17 cellular contexts compared by ENCODE assay signal in genomic region chr7:1100386-1100785, GRCh38. TPM values are rescaled to one million over a fixed set of nuclear protein-coding genes. Genes with fewer than 3 reads are reported as not detected.
"Had no signal": no experiment of that assay in that cellular context is flagged by ENCODE, and none has a peak within 500 bp of the region (broad histone marks: within the 10 kb centered on the region; RNA-seq: fewer than 3 reads in every experiment).

No MANE protein-coding gene starts in this region.

- ATAC-seq: activated CD8-positive, alpha-beta memory T cell treated with anti-CD3 and anti-CD28 coated beads, Interleukin-2, amount 10 ng/mL, durations not matched to agents 7 days and 5 days; activated T-cell treated with anti-CD3 and anti-CD28 coated beads, Interleukin-2, amount 50 U/mL, for 4 hours; sciatic nerve had no signal

- H3K4me3 ChIP-seq: testis had no signal

- H3K27ac Mint-ChIP-seq: activated CD8-positive, alpha-beta memory T cell treated with anti-CD3 and anti-CD28 coated beads, Interleukin-2, amount 10 ng/mL, durations not matched to agents 7 days and 5 days; activated naive CD8-positive, alpha-beta T cell treated with anti-CD3 and anti-CD28 coated beads for 36 hours; mesothelial cell of epicardium; naive B cell; stimulated activated naive CD8-positive, alpha-beta T cell treated with anti-CD3 and anti-CD28 coated beads, Interleukin-15, Interleukin-2, amounts not matched to agents 100 ng/mL and 50 ng/mL, for 24 hours had no signal

- H3K4me3 Mint-ChIP-seq: activated CD8-positive, alpha-beta memory T cell treated with anti-CD3 and anti-CD28 coated beads, Interleukin-2, amount 10 ng/mL, durations not matched to agents 7 days and 5 days; activated naive CD8-positive, alpha-beta T cell treated with anti-CD3 and anti-CD28 coated beads for 36 hours; activated T-cell treated with anti-CD3 and anti-CD28 coated beads, Interleukin-2, amount 50 U/mL, for 4 hours; mesothelial cell of epicardium; naive B cell; stimulated activated naive CD8-positive, alpha-beta T cell treated with anti-CD3 and anti-CD28 coated beads, Interleukin-15, Interleukin-2, amounts not matched to agents 100 ng/mL and 50 ng/mL, for 24 hours had no signal

- H3K9me3 Mint-ChIP-seq: activated naive CD8-positive, alpha-beta T cell treated with anti-CD3 and anti-CD28 coated beads for 36 hours; activated T-cell treated with anti-CD3 and anti-CD28 coated beads, Interleukin-2, amount 50 U/mL, for 4 hours had no signal

- H3K27me3 ChIP-seq: neutrophil, testis had no signal

- H3K9me3 ChIP-seq: neutrophil, testis had no signal

- FAIRE-seq: colon, keratinocyte had no signal

- H3K27ac ChIP-seq: neutrophil, testis had no signal

- DNase-seq: activated CD4-positive, alpha-beta T cell treated with anti-CD3 and anti-CD28 coated beads for 1 hour; activated CD4-positive, alpha-beta T cell treated with anti-CD3 and anti-CD28 coated beads, Interleukin-2, amount 50 U/mL, for 48 hours; activated CD8-positive, alpha-beta memory T cell treated with anti-CD3 and anti-CD28 coated beads, Interleukin-2, amount 10 ng/mL, durations not matched to agents 7 days and 5 days; activated effector memory CD4-positive, alpha-beta T cell treated with anti-CD3 and anti-CD28 coated beads, Interleukin-2, amount 50 U/mL, for 16 hours; activated naive CD8-positive, alpha-beta T cell treated with anti-CD3 and anti-CD28 coated beads for 36 hours; activated T-cell treated with anti-CD3 and anti-CD28 coated beads, Interleukin-2, amount 50 U/mL, for 4 hours; foreskin melanocyte; naive B cell; stimulated activated CD4-positive, alpha-beta T cell treated with anti-CD3 and anti-CD28 coated beads, Interleukin-12 subunit alpha, Interleukin-12 subunit beta, amount 100 ng/mL, for 4 hours; T-helper 9 cell; testis had no signal

- H3K36me3 ChIP-seq: neutrophil had no signal

- H3K27me3 Mint-ChIP-seq: activated CD8-positive, alpha-beta memory T cell treated with anti-CD3 and anti-CD28 coated beads, Interleukin-2, amount 10 ng/mL, durations not matched to agents 7 days and 5 days; activated naive CD8-positive, alpha-beta T cell treated with anti-CD3 and anti-CD28 coated beads for 36 hours; naive B cell; stimulated activated naive CD8-positive, alpha-beta T cell treated with anti-CD3 and anti-CD28 coated beads, Interleukin-15, Interleukin-2, amounts not matched to agents 100 ng/mL and 50 ng/mL, for 24 hours had no signal

RNA-seq across cellular contexts. Expression of gene GPER1, which starts 12.5 kb away (rescaled TPM):
- total RNA-seq: activated CD8-positive, alpha-beta memory T cell treated with anti-CD3 and anti-CD28 coated beads, Interleukin-2, amount 10 ng/mL, durations not matched to agents 7 days and 5 days had no signal
